In the genomic region with DNA sequence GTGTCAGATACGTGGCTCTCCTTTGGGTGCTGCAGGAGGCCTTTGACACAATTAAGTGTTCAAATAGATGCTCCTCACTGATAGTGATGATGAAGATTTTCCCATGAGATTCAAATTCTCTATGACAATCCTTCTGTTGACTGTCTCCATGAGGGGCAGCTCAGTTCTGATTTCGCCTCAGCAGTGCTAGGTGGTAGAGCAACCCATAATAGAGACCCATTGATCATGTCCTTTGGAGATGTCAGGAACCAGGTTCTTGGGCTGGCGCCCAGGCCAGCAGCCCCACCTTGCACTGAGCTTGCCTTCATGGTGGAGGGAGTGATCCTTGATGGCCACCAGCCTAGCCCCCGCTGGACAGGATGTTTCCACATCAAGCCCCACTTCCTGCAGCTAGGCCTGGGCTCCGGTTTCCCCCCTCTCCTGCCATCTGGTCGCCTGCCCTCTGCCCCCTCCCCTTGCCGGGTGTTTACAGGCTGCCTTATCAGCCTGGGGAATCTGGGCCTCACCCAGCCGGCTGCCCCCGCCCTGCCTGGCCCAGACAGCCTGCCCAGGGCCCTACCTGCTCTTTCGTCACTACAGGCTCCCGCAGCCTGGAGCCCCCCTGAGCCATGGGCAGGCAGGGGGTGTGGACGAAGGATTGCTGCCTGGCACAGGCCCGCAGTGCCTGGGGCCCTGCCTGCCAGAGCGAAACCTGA, we compare ENCODE assay signal across 1 cellular context.
TF ChIP-seq lines count a peak whose summit lies in the region.

No MANE protein-coding gene starts in this region.

TF ChIP-seq in HepG2, 621 proteins besides CTCF, POLR2A, EP300 and RAD21 (continued from another document and continues in another):
- TF ChIP-seq, protein P1, sequence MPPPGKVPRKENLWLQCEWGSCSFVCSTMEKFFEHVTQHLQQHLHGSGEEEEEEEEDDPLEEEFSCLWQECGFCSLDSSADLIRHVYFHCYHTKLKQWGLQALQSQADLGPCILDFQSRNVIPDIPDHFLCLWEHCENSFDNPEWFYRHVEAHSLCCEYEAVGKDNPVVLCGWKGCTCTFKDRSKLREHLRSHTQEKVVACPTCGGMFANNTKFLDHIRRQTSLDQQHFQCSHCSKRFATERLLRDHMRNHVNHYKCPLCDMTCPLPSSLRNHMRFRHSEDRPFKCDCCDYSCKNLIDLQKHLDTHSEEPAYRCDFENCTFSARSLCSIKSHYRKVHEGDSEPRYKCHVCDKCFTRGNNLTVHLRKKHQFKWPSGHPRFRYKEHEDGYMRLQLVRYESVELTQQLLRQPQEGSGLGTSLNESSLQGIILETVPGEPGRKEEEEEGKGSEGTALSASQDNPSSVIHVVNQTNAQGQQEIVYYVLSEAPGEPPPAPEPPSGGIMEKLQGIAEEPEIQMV (CRISPR knock-in tag; IDR thresholded peaks at IDR 0.05; ENCODE audit: low read depth): no peak
- TF ChIP-seq PCBP1 (IDR thresholded peaks at IDR 0.05; ENCODE audit: borderline replicate concordance, low read depth, low read length): no peak
- no peak for TF ChIP-seq DR1 (CRISPR knock-in tag; IDR thresholded peaks at IDR 0.05)
- TF ChIP-seq, protein P2, sequence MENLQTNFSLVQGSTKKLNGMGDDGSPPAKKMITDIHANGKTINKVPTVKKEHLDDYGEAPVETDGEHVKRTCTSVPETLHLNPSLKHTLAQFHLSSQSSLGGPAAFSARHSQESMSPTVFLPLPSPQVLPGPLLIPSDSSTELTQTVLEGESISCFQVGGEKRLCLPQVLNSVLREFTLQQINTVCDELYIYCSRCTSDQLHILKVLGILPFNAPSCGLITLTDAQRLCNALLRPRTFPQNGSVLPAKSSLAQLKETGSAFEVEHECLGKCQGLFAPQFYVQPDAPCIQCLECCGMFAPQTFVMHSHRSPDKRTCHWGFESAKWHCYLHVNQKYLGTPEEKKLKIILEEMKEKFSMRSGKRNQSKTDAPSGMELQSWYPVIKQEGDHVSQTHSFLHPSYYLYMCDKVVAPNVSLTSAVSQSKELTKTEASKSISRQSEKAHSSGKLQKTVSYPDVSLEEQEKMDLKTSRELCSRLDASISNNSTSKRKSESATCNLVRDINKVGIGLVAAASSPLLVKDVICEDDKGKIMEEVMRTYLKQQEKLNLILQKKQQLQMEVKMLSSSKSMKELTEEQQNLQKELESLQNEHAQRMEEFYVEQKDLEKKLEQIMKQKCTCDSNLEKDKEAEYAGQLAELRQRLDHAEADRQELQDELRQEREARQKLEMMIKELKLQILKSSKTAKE (CRISPR knock-in tag; IDR thresholded peaks at IDR 0.05; ENCODE audit: borderline replicate concordance): peak; percentile 79; the same call in 1 of the 2 replicates
- TF ChIP-seq, protein P3, sequence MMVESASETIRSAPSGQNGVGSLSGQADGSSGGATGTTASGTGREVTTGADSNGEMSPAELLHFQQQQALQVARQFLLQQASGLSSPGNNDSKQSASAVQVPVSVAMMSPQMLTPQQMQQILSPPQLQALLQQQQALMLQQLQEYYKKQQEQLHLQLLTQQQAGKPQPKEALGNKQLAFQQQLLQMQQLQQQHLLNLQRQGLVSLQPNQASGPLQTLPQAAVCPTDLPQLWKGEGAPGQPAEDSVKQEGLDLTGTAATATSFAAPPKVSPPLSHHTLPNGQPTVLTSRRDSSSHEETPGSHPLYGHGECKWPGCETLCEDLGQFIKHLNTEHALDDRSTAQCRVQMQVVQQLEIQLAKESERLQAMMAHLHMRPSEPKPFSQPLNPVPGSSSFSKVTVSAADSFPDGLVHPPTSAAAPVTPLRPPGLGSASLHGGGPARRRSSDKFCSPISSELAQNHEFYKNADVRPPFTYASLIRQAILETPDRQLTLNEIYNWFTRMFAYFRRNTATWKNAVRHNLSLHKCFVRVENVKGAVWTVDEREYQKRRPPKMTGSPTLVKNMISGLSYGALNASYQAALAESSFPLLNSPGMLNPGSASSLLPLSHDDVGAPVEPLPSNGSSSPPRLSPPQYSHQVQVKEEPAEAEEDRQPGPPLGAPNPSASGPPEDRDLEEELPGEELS (CRISPR knock-in tag; IDR thresholded peaks at IDR 0.05): peak; percentile 85
- no peak for TF ChIP-seq KLF12 (CRISPR knock-in tag; IDR thresholded peaks at IDR 0.05; ENCODE audit: borderline replicate concordance)
- 0 out of 2 replicates have a peak, but pooled peaks have one; percentile 59 for TF ChIP-seq ZNF747 (CRISPR knock-in tag; IDR thresholded peaks at IDR 0.05; ENCODE audit: borderline replicate concordance)
- no peak for TF ChIP-seq FOXP1 (IDR thresholded peaks at IDR 0.05)
- TF ChIP-seq FOXP1 (CRISPR knock-in tag; IDR thresholded peaks at IDR 0.05): peak; percentile 73
- TF ChIP-seq, protein P4, sequence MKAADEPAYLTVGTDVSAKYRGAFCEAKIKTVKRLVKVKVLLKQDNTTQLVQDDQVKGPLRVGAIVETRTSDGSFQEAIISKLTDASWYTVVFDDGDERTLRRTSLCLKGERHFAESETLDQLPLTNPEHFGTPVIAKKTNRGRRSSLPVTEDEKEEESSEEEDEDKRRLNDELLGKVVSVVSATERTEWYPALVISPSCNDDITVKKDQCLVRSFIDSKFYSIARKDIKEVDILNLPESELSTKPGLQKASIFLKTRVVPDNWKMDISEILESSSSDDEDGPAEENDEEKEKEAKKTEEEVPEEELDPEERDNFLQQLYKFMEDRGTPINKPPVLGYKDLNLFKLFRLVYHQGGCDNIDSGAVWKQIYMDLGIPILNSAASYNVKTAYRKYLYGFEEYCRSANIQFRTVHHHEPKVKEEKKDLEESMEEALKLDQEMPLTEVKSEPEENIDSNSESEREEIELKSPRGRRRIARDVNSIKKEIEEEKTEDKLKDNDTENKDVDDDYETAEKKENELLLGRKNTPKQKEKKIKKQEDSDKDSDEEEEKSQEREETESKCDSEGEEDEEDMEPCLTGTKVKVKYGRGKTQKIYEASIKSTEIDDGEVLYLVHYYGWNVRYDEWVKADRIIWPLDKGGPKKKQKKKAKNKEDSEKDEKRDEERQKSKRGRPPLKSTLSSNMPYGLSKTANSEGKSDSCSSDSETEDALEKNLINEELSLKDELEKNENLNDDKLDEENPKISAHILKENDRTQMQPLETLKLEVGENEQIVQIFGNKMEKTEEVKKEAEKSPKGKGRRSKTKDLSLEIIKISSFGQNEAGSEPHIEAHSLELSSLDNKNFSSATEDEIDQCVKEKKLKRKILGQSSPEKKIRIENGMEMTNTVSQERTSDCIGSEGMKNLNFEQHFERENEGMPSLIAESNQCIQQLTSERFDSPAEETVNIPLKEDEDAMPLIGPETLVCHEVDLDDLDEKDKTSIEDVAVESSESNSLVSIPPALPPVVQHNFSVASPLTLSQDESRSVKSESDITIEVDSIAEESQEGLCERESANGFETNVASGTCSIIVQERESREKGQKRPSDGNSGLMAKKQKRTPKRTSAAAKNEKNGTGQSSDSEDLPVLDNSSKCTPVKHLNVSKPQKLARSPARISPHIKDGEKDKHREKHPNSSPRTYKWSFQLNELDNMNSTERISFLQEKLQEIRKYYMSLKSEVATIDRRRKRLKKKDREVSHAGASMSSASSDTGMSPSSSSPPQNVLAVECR (CRISPR knock-in tag; IDR thresholded peaks at IDR 0.05; ENCODE audit: borderline replicate concordance): peak; percentile 28; the same call in 1 of the 2 replicates
- no peak for TF ChIP-seq NCOR1 (IDR thresholded peaks at IDR 0.05; ENCODE audit: borderline replicate concordance, low read length)
- TF ChIP-seq, protein P5, sequence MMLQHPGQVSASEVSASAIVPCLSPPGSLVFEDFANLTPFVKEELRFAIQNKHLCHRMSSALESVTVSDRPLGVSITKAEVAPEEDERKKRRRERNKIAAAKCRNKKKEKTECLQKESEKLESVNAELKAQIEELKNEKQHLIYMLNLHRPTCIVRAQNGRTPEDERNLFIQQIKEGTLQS (CRISPR knock-in tag; IDR thresholded peaks at IDR 0.05): no peak
- TF ChIP-seq NFYB (CRISPR knock-in tag; IDR thresholded peaks at IDR 0.05): no peak
- TF ChIP-seq NR2F2 (IDR thresholded peaks at IDR 0.05; ENCODE audit: borderline replicate concordance, low read depth): no peak
- no peak for TF ChIP-seq SNAI1 (CRISPR knock-in tag; IDR thresholded peaks at IDR 0.05; ENCODE audit: borderline replicate concordance)
- no peak for TF ChIP-seq POLR2AphosphoS5 (IDR thresholded peaks at IDR 0.05; ENCODE audit: low read depth, low read length)
- no peak for TF ChIP-seq ONECUT2 (CRISPR knock-in tag; IDR thresholded peaks at IDR 0.05)
- TF ChIP-seq, protein P6, sequence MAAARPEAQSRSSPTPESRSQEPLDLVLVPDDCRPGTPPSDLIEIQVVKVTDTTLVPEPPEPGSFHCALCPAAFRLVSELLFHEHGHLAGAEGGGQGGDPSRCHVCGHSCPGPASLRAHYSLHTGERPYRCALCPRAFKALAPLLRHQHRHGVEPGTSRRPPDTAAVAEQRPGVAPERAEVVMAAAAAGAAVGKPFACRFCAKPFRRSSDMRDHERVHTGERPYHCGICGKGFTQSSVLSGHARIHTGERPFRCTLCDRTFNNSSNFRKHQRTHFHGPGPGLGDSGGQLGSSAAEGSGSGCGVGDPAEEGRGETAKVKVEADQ (CRISPR knock-in tag; IDR thresholded peaks at IDR 0.05; ENCODE audit: borderline replicate concordance): no peak
- no peak for TF ChIP-seq FOSL1 (CRISPR knock-in tag; IDR thresholded peaks at IDR 0.05; ENCODE audit: borderline replicate concordance)
- TF ChIP-seq, protein P7, sequence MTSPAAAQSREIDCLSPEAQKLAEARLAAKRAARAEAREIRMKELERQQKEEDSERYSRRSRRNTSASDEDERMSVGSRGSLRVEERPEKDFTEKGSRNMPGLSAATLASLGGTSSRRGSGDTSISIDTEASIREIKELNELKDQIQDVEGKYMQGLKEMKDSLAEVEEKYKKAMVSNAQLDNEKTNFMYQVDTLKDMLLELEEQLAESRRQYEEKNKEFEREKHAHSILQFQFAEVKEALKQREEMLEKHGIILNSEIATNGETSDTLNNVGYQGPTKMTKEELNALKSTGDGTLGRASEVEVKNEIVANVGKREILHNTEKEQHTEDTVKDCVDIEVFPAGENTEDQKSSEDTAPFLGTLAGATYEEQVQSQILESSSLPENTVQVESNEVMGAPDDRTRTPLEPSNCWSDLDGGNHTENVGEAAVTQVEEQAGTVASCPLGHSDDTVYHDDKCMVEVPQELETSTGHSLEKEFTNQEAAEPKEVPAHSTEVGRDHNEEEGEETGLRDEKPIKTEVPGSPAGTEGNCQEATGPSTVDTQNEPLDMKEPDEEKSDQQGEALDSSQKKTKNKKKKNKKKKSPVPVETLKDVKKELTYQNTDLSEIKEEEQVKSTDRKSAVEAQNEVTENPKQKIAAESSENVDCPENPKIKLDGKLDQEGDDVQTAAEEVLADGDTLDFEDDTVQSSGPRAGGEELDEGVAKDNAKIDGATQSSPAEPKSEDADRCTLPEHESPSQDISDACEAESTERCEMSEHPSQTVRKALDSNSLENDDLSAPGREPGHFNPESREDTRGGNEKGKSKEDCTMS (CRISPR knock-in tag; conservative IDR thresholded peaks at IDR 0.05): no peak
- TF ChIP-seq ETV5 (CRISPR knock-in tag; IDR thresholded peaks at IDR 0.05; ENCODE audit: borderline replicate concordance): peak; percentile 63; the same call in 1 of the 2 replicates
- TF ChIP-seq, protein P8, sequence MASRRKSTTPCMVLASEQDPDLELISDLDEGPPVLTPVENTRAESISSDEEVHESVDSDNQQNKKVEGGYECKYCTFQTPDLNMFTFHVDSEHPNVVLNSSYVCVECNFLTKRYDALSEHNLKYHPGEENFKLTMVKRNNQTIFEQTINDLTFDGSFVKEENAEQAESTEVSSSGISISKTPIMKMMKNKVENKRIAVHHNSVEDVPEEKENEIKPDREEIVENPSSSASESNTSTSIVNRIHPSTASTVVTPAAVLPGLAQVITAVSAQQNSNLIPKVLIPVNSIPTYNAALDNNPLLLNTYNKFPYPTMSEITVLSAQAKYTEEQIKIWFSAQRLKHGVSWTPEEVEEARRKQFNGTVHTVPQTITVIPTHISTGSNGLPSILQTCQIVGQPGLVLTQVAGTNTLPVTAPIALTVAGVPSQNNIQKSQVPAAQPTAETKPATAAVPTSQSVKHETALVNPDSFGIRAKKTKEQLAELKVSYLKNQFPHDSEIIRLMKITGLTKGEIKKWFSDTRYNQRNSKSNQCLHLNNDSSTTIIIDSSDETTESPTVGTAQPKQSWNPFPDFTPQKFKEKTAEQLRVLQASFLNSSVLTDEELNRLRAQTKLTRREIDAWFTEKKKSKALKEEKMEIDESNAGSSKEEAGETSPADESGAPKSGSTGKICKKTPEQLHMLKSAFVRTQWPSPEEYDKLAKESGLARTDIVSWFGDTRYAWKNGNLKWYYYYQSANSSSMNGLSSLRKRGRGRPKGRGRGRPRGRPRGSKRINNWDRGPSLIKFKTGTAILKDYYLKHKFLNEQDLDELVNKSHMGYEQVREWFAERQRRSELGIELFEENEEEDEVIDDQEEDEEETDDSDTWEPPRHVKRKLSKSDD (CRISPR knock-in tag; IDR thresholded peaks at IDR 0.05; ENCODE audit: low read depth): no peak
- TF ChIP-seq SOX5 (CRISPR knock-in tag; IDR thresholded peaks at IDR 0.05; ENCODE audit: borderline replicate concordance): peak; percentile 15; the same call in 1 of the 2 replicates
- TF ChIP-seq ATF7-NPFF (CRISPR knock-in tag; IDR thresholded peaks at IDR 0.05; ENCODE audit: low read depth): no peak
- no peak for TF ChIP-seq ZSCAN30 (CRISPR knock-in tag; IDR thresholded peaks at IDR 0.05)
- TF ChIP-seq, protein P9, sequence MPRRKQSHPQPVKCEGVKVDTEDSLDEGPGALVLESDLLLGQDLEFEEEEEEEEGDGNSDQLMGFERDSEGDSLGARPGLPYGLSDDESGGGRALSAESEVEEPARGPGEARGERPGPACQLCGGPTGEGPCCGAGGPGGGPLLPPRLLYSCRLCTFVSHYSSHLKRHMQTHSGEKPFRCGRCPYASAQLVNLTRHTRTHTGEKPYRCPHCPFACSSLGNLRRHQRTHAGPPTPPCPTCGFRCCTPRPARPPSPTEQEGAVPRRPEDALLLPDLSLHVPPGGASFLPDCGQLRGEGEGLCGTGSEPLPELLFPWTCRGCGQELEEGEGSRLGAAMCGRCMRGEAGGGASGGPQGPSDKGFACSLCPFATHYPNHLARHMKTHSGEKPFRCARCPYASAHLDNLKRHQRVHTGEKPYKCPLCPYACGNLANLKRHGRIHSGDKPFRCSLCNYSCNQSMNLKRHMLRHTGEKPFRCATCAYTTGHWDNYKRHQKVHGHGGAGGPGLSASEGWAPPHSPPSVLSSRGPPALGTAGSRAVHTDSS (CRISPR knock-in tag; conservative IDR thresholded peaks at IDR 0.05): no peak
- TF ChIP-seq, protein P10, sequence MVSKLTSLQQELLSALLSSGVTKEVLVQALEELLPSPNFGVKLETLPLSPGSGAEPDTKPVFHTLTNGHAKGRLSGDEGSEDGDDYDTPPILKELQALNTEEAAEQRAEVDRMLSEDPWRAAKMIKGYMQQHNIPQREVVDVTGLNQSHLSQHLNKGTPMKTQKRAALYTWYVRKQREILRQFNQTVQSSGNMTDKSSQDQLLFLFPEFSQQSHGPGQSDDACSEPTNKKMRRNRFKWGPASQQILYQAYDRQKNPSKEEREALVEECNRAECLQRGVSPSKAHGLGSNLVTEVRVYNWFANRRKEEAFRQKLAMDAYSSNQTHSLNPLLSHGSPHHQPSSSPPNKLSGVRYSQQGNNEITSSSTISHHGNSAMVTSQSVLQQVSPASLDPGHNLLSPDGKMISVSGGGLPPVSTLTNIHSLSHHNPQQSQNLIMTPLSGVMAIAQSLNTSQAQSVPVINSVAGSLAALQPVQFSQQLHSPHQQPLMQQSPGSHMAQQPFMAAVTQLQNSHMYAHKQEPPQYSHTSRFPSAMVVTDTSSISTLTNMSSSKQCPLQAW (CRISPR knock-in tag; IDR thresholded peaks at IDR 0.05): peak; percentile 61; the same call in 1 of the 2 replicates
- no peak for TF ChIP-seq GTF2F1 (IDR thresholded peaks at IDR 0.05; ENCODE audit: low read length)
- TF ChIP-seq ZNF782 (CRISPR knock-in tag; IDR thresholded peaks at IDR 0.05; ENCODE audit: borderline replicate concordance): no peak
- TF ChIP-seq FOXA1 (IDR thresholded peaks at IDR 0.05): no peak
- peak; percentile 56; the same call in 1 of the 2 replicates for TF ChIP-seq FOXA1 (CRISPR knock-in tag; IDR thresholded peaks at IDR 0.05)
